Comparison of ENCODE assay signal across 14 cellular contexts in the genomic region with DNA sequence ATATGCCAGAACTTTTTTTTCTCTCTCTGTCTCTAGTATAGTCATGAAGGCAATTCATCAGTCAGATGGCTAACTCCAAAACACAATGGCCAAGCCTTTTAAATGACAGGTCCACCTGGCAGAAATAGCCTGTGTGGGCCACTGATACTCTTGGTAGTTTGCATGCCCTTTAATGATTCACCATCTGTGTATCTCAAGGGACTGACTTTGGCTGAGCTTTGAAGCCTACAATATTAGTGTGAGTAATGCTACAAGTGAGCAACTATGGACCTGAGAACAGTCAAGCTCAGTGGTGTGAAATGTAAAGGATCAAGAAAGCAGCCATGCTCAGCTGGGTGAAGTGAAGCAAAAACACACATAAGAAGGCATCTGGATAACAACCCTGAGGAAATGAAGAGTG.
DNase-seq lines count a peak whose midpoint lies in the region; ATAC-seq and TF ChIP-seq lines count a peak whose summit lies in the region.
"Had no signal": no experiment of that assay in that cellular context is flagged by ENCODE, and none has a peak within 500 bp of the region (broad histone marks: within the 10 kb centered on the region; RNA-seq: fewer than 3 reads in every experiment).

No MANE protein-coding gene starts in this region.

- H3K27ac Mint-ChIP-seq in effector memory CD8-positive, alpha-beta T cell = no peak overlapping the region
- H3K27ac Mint-ChIP-seq: activated naive CD8-positive, alpha-beta T cell; B cell; immature natural killer cell; nephron; stimulated activated memory B cell treated with anti-CD40 and anti-IgM and Interleukin-4, amounts not matched to agents 10 μg/mL and 1 μg/mL and 100 μg/mL, for 72 hours had no signal

- TF ChIP-seq POLR2A in GM18505 (IDR thresholded peaks at IDR 0.05; ENCODE audit: borderline replicate concordance, extremely low read depth, insufficient read depth, insufficient read length) = no peak

- no peak overlapping the region for H3K4me3 ChIP-seq in brain microvascular endothelial cell (ENCODE audit: low read depth, low read length)

- DNase-seq in AG08396 (ENCODE audit: low spot score) = peak; percentile 16
- DNase-seq in brain microvascular endothelial cell = peak; percentile 80
- peak; percentile 95 for DNase-seq in kidney tubule cell (ENCODE audit: low spot score)
- no peak for DNase-seq in effector memory CD8-positive, alpha-beta T cell
- no peak for DNase-seq in SKM-1 (lab: John Stamatoyannopoulos, UW; ENCODE audit: unreplicated experiment)
- no peak for DNase-seq in D341Med (ENCODE audit: low spot score)
- DNase-seq: immature natural killer cell, T-helper 2 cell had no signal

- no peaks in the 10 kb centered on the region for H3K36me3 Mint-ChIP-seq in effector memory CD8-positive, alpha-beta T cell (ENCODE audit: insufficient read depth)
- H3K36me3 Mint-ChIP-seq: activated naive CD8-positive, alpha-beta T cell; immature natural killer cell; stimulated activated memory B cell treated with anti-CD40 and anti-IgM and Interleukin-4, amounts not matched to agents 10 μg/mL and 1 μg/mL and 100 μg/mL, for 72 hours had no signal

- no peak overlapping the region for H3K27ac ChIP-seq in brain microvascular endothelial cell

- no peak for TF ChIP-seq CTCF in brain microvascular endothelial cell (IDR thresholded peaks at IDR 0.05; ENCODE audit: low read depth, low read length, missing control alignments)

- H3K27me3 ChIP-seq in brain microvascular endothelial cell (replicated peaks) = no peaks in the 10 kb centered on the region

- no peak overlapping the region for H3K4me3 Mint-ChIP-seq in effector memory CD8-positive, alpha-beta T cell
- H3K4me3 Mint-ChIP-seq: activated naive CD8-positive, alpha-beta T cell; B cell; immature natural killer cell; nephron; stimulated activated memory B cell treated with anti-CD40 and anti-IgM and Interleukin-4, amounts not matched to agents 10 μg/mL and 1 μg/mL and 100 μg/mL, for 72 hours had no signal

- no peaks in the 10 kb centered on the region for H3K36me3 ChIP-seq in brain microvascular endothelial cell (replicated peaks)

- H3K27me3 Mint-ChIP-seq in effector memory CD8-positive, alpha-beta T cell = no peaks in the 10 kb centered on the region
- H3K27me3 Mint-ChIP-seq: activated naive CD8-positive, alpha-beta T cell; B cell; stimulated activated memory B cell treated with anti-CD40 and anti-IgM and Interleukin-4, amounts not matched to agents 10 μg/mL and 1 μg/mL and 100 μg/mL, for 72 hours had no signal

- H3K9me3 Mint-ChIP-seq in effector memory CD8-positive, alpha-beta T cell = peaks cover 0 to 3% of the 10 kb centered on the region in 2 donors
- H3K9me3 Mint-ChIP-seq: nephron; stimulated activated memory B cell treated with anti-CD40 and anti-IgM and Interleukin-4, amounts not matched to agents 10 μg/mL and 1 μg/mL and 100 μg/mL, for 72 hours had no signal

- in situ Hi-C loops in brain microvascular endothelial cell (cut with HindIII; ENCODE audit: low pct_ligation_motif_present, low sequenced_read_pairs) = no loop called here

- no peaks in the 10 kb centered on the region for H3K4me1 Mint-ChIP-seq in effector memory CD8-positive, alpha-beta T cell (ENCODE audit: low read depth in 2 of 2)
- H3K4me1 Mint-ChIP-seq: B cell; immature natural killer cell; stimulated activated memory B cell treated with anti-CD40 and anti-IgM and Interleukin-4, amounts not matched to agents 10 μg/mL and 1 μg/mL and 100 μg/mL, for 72 hours had no signal

- ATAC-seq in HG03378 (IDR thresholded peaks at IDR 0.05; ENCODE audit: unreplicated experiment) (peak; percentile 69), GM18505 (IDR thresholded peaks at IDR 0.05; ENCODE audit: unreplicated experiment) (no peak)
- ATAC-seq in effector memory CD8-positive, alpha-beta T cell (replicated peaks) = no peak
- ATAC-seq: stimulated activated memory B cell treated with anti-CD40 and anti-IgM and Interleukin-4, amounts not matched to agents 10 μg/mL and 1 μg/mL and 100 μg/mL, for 72 hours had no signal

Comparison
In these comparisons a context has a peak if more than half of its experiments do, and no peak if none do; other contexts are left out.
1. DNase-seq: peak in AG08396 (single experiment), brain microvascular endothelial cell (single experiment) and kidney tubule cell (single experiment); none in effector memory CD8-positive, alpha-beta T cell (0 of 3), SKM-1 (single experiment) and D341Med (single experiment).